ENCODE assay signal across 36 cellular contexts in the genomic region with DNA sequence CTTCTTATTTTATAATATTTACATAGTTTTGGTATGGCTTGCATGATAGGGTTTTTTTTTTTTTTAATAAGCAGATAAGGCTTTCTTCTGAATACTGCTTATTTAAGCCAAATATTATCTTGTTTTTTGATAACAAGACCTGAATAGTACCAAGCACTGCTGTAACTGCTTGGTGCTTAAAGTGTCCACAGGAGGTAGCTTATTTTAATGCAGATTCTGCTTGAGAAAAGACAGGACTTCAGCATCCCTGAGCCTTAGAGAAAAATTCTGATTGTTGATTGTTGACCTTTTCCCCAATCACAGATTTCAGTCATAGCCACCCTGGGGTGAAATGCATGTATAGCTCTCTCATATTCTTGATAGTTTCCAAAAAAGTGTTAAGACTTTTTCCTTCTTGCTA.
"Had no signal": no experiment of that assay in that cellular context is flagged by ENCODE, and none has a peak within 500 bp of the region (broad histone marks: within the 10 kb centered on the region; RNA-seq: fewer than 3 reads in every experiment).

No MANE protein-coding gene starts in this region.

- H3K9me3 ChIP-seq: adrenal gland, ascending aorta had no signal

- H3K27ac ChIP-seq: adrenal gland, ascending aorta, cardiac muscle cell, WERI-Rb-1 had no signal

- H3K36me3 ChIP-seq: adrenal gland, ascending aorta, cardiac muscle cell, WERI-Rb-1 had no signal

- ATAC-seq: activated CD8-positive, alpha-beta T cell treated with anti-CD3 and anti-CD28 coated beads for 36 hours; activated naive CD4-positive, alpha-beta T cell treated with anti-CD3 and anti-CD28 coated beads, Interleukin-2, amount 50 U/mL, for 72 hours; activated T-cell treated with anti-CD3 and anti-CD28 coated beads, Interleukin-2, amount 50 U/mL, for 4 hours; activated T-cell treated with anti-CD3 and anti-CD28 coated beads, Interleukin-2, amount 50 U/mL, for 72 hours; activated T-helper 17 cell treated with anti-CD3 and anti-CD28 coated beads, Interleukin-2, amount 50 U/mL, for 72 hours had no signal

- H3K27me3 ChIP-seq: adrenal gland, ascending aorta had no signal

- H3K9me3 Mint-ChIP-seq: activated B cell treated with CpG ODN at 0.5 μM for 24 hours; activated CD4-positive, alpha-beta T cell treated with anti-CD3 and anti-CD28 coated beads, Interleukin-2, amount 10 ng/mL, durations not matched to agents 24 days and 14 days; activated CD8-positive, alpha-beta T cell treated with anti-CD3 and anti-CD28 coated beads for 36 hours; activated naive CD4-positive, alpha-beta T cell treated with anti-CD3 and anti-CD28 coated beads for 36 hours; activated naive CD8-positive, alpha-beta T cell treated with anti-CD3 and anti-CD28 coated beads for 36 hours; activated T-helper 1 cell treated with anti-CD3 and anti-CD28 coated beads, Interleukin-12 subunit alpha, Interleukin-12 subunit beta, Interleukin-2, Interleukin-4 antibody, amounts not matched to agents 30 ng/mL and 10 ng/mL and 1 ng/mL, durations not matched to agents 14 hours and 24 hours and 36 hours; brain; T-helper 1 cell treated with Interleukin-12 subunit alpha and Interleukin-12 subunit beta and Interleukin-4 antibody, amounts not matched to agents 30 μg/mL and 1 μg/mL, for 36 hours had no signal

- H3K4me1 Mint-ChIP-seq: activated B cell treated with CpG ODN at 0.5 μM for 24 hours; activated CD4-positive, alpha-beta T cell treated with anti-CD3 and anti-CD28 coated beads, Interleukin-2, amount 10 ng/mL, durations not matched to agents 24 days and 14 days; activated naive CD8-positive, alpha-beta T cell treated with anti-CD3 and anti-CD28 coated beads for 36 hours; activated T-helper 17 cell treated with anti-CD3 and anti-CD28 coated beads, Interleukin-2, amount 50 U/mL, for 72 hours; central memory CD8-positive, alpha-beta T cell had no signal

- DNase-seq: activated B cell treated with CpG ODN at 0.5 μM for 24 hours; activated CD4-positive, alpha-beta memory T cell treated with anti-CD3 and anti-CD28 coated beads for 36 hours; activated CD4-positive, alpha-beta T cell treated with anti-CD3 and anti-CD28 coated beads for 4 hours; activated CD4-positive, alpha-beta T cell treated with anti-CD3 and anti-CD28 coated beads, Interleukin-2, amount 10 ng/mL, durations not matched to agents 24 days and 14 days; activated CD4-positive, alpha-beta T cell treated with anti-CD3 and anti-CD28 coated beads, Interleukin-2, amount 50 U/mL, for 1 hour; activated CD4-positive, alpha-beta T cell treated with anti-CD3 and anti-CD28 coated beads, Interleukin-2, amount 50 U/mL, for 4 hours; activated CD4-positive, CD25-positive, alpha-beta regulatory T cell treated with anti-CD3 and anti-CD28 coated beads, Interleukin-2, amount 50 U/mL, for 72 hours; activated CD8-positive, alpha-beta memory T cell treated with anti-CD3 and anti-CD28 coated beads, Interleukin-2, amount 50 U/mL, for 4 hours; activated CD8-positive, alpha-beta T cell treated with anti-CD3 and anti-CD28 coated beads for 36 hours; activated effector memory CD4-positive, alpha-beta T cell treated with anti-CD3 and anti-CD28 coated beads, Interleukin-2, amount 50 U/mL, for 16 hours; activated gamma-delta T cell treated with Interleukin-2 at 50 U/mL for 16 hours; activated naive CD4-positive, alpha-beta T cell; activated naive CD4-positive, alpha-beta T cell treated with anti-CD3 and anti-CD28 coated beads for 36 hours; activated naive CD4-positive, alpha-beta T cell treated with anti-CD3 and anti-CD28 coated beads, Interleukin-2, amount 50 U/mL, for 16 hours; activated naive CD8-positive, alpha-beta T cell treated with anti-CD3 and anti-CD28 coated beads for 36 hours; activated T-cell treated with anti-CD3 and anti-CD28 coated beads for 4 hours; activated T-cell treated with anti-CD3 and anti-CD28 coated beads, Interleukin-2, amount 50 U/mL, for 1 hour; activated T-cell treated with anti-CD3 and anti-CD28 coated beads, Interleukin-2, amount 50 U/mL, for 4 hours; activated T-cell treated with anti-CD3 and anti-CD28 coated beads, Interleukin-2, amount 50 U/mL, for 72 hours; adrenal gland; amniotic stem cell; caudate nucleus; cerebellar nuclear complex; T-helper 1 cell; T-helper 2 cell; T-helper 9 cell; WERI-Rb-1 had no signal

- H3K4me1 ChIP-seq: adrenal gland, ascending aorta had no signal

- H3K27me3 Mint-ChIP-seq: activated B cell treated with CpG ODN at 0.5 μM for 24 hours; activated CD4-positive, alpha-beta memory T cell treated with anti-CD3 and anti-CD28 coated beads for 36 hours; activated CD4-positive, alpha-beta T cell treated with anti-CD3 and anti-CD28 coated beads, Interleukin-2, amount 10 ng/mL, durations not matched to agents 24 days and 14 days; activated CD8-positive, alpha-beta T cell treated with anti-CD3 and anti-CD28 coated beads for 36 hours; activated naive CD8-positive, alpha-beta T cell treated with anti-CD3 and anti-CD28 coated beads for 36 hours; activated T-helper 17 cell treated with anti-CD3 and anti-CD28 coated beads, Interleukin-2, amount 50 U/mL, for 72 hours; brain; central memory CD8-positive, alpha-beta T cell had no signal

- H3K36me3 Mint-ChIP-seq: activated CD4-positive, alpha-beta memory T cell treated with anti-CD3 and anti-CD28 coated beads for 36 hours; activated naive CD4-positive, alpha-beta T cell treated with anti-CD3 and anti-CD28 coated beads, Interleukin-2, amount 50 U/mL, for 72 hours; activated naive CD8-positive, alpha-beta T cell treated with anti-CD3 and anti-CD28 coated beads for 36 hours; brain had no signal

- H3K4me3 ChIP-seq: adrenal gland, ascending aorta, cardiac muscle cell had no signal

- H3K27ac Mint-ChIP-seq: activated B cell treated with CpG ODN at 0.5 μM for 24 hours; activated CD4-positive, alpha-beta memory T cell treated with anti-CD3 and anti-CD28 coated beads for 36 hours; activated CD4-positive, alpha-beta T cell treated with anti-CD3 and anti-CD28 coated beads, Interleukin-2, amount 10 ng/mL, durations not matched to agents 24 days and 14 days; activated CD8-positive, alpha-beta T cell treated with anti-CD3 and anti-CD28 coated beads for 36 hours; activated naive CD4-positive, alpha-beta T cell treated with anti-CD3 and anti-CD28 coated beads for 36 hours; activated naive CD4-positive, alpha-beta T cell treated with anti-CD3 and anti-CD28 coated beads, Interleukin-2, amount 50 U/mL, for 72 hours; activated naive CD8-positive, alpha-beta T cell treated with anti-CD3 and anti-CD28 coated beads for 36 hours; activated T-cell treated with anti-CD3 and anti-CD28 coated beads, Interleukin-2, amount 50 U/mL, for 72 hours; activated T-helper 1 cell treated with anti-CD3 and anti-CD28 coated beads, Interleukin-12 subunit alpha, Interleukin-12 subunit beta, Interleukin-2, Interleukin-4 antibody, amounts not matched to agents 30 ng/mL and 10 ng/mL and 1 ng/mL, durations not matched to agents 14 hours and 24 hours and 36 hours; activated T-helper 17 cell treated with anti-CD3 and anti-CD28 coated beads, Interleukin-2, amount 50 U/mL, for 72 hours; brain; T-helper 1 cell treated with Interleukin-12 subunit alpha and Interleukin-12 subunit beta and Interleukin-4 antibody, amounts not matched to agents 30 μg/mL and 1 μg/mL, for 36 hours; T-helper 2 cell treated with Interferon-gamma antibody and Interleukin-4, amounts not matched to agents 5 μg/mL and 100 μg/mL, for 36 hours had no signal

- H3K4me3 Mint-ChIP-seq: activated B cell treated with CpG ODN at 0.5 μM for 24 hours; activated CD4-positive, alpha-beta memory T cell treated with anti-CD3 and anti-CD28 coated beads for 36 hours; activated CD4-positive, alpha-beta T cell treated with anti-CD3 and anti-CD28 coated beads, Interleukin-2, amount 10 ng/mL, durations not matched to agents 24 days and 14 days; activated CD8-positive, alpha-beta T cell treated with anti-CD3 and anti-CD28 coated beads for 36 hours; activated naive CD4-positive, alpha-beta T cell treated with anti-CD3 and anti-CD28 coated beads for 36 hours; activated naive CD8-positive, alpha-beta T cell treated with anti-CD3 and anti-CD28 coated beads for 36 hours; activated T-cell treated with anti-CD3 and anti-CD28 coated beads, Interleukin-2, amount 50 U/mL, for 4 hours; activated T-cell treated with anti-CD3 and anti-CD28 coated beads, Interleukin-2, amount 50 U/mL, for 72 hours; activated T-helper 1 cell treated with anti-CD3 and anti-CD28 coated beads, Interleukin-12 subunit alpha, Interleukin-12 subunit beta, Interleukin-2, Interleukin-4 antibody, amounts not matched to agents 30 ng/mL and 10 ng/mL and 1 ng/mL, durations not matched to agents 14 hours and 24 hours and 36 hours; activated T-helper 17 cell treated with anti-CD3 and anti-CD28 coated beads, Interleukin-2, amount 50 U/mL, for 72 hours; brain; central memory CD8-positive, alpha-beta T cell; T-helper 1 cell treated with Interleukin-12 subunit alpha and Interleukin-12 subunit beta and Interleukin-4 antibody, amounts not matched to agents 30 μg/mL and 1 μg/mL, for 36 hours; T-helper 2 cell treated with Interferon-gamma antibody and Interleukin-4, amounts not matched to agents 5 μg/mL and 100 μg/mL, for 36 hours had no signal
